1 cellular context compared by ENCODE assay signal in the genomic region with DNA sequence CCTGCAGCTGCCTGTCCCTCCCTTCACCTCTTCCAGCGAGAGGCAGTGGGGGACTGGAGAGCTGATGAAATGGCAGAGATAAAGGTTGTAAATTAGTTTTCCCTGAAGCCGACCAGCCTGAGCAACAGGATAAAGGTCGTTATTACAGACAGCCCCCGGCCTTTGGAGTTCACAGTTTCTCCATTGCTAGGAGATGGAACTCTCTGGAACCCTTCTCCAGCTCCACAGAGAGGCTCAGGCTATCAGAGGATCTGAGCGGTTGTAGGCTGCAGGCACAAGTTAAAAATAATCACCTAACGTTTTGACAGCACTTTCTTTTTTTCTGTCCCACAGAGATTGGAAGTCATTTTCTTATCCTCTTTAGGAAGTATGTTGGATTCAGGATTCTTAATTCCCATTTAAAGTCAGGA.
TF ChIP-seq lines count a peak whose summit lies in the region.

No MANE protein-coding gene starts in this region.

TF ChIP-seq in H1, 55 proteins besides CTCF, POLR2A, EP300 and RAD21 (continued from another document):
- TF ChIP-seq, protein P1, sequence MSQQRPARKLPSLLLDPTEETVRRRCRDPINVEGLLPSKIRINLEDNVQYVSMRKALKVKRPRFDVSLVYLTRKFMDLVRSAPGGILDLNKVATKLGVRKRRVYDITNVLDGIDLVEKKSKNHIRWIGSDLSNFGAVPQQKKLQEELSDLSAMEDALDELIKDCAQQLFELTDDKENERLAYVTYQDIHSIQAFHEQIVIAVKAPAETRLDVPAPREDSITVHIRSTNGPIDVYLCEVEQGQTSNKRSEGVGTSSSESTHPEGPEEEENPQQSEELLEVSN (IDR thresholded peaks at IDR 0.05), result no peak
- TF ChIP-seq PHF8 (conservative IDR thresholded peaks at IDR 0.05; ENCODE audit: low read depth, low read length), result no peak
TF ChIP-seq in H1: peak in this region for 0.
